Comparison of ENCODE assay signal across 11 cellular contexts in the genomic region with DNA sequence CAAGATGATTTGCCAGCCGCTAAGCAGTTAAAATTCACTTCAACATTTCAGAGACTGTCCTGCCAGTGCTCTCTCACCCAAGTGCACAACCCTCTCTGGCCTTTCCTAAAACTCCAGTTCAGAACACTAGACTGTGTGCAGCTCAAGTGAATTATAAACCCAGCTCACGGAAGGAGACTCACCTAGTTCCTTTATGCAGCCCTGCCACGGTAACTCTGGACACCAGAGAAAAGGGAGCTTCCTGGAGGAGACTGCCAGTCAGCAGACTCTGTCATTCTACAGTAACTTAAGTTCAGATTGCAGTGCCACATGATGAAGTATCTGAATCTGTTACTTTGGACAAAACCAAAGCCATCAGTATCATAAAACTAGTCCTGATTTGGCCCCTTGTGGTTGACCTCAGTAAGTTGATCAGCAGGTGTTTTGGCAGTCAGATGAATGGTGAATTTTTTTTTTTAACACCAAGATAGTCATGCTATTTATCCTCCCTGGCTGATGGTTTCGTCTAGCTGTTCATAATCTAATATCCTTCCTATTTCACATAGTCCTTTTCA. TPM values are rescaled to one million over a fixed set of nuclear protein-coding genes. Genes with fewer than 3 reads are reported as not detected.
DNase-seq lines count a peak whose midpoint lies in the region; ATAC-seq and TF ChIP-seq lines count a peak whose summit lies in the region.
"Had no signal": no experiment of that assay in that cellular context is flagged by ENCODE, and none has a peak within 500 bp of the region (broad histone marks: within the 10 kb centered on the region; RNA-seq: fewer than 3 reads in every experiment).

No MANE protein-coding gene starts in this region.

- H3K4me1 ChIP-seq in right atrium auricular region (peaks cover 0 to 30% of the 10 kb centered on the region in 2 donors), ovary (ENCODE audit: insufficient read depth) (peaks cover 3% of the 10 kb centered on the region)

- H3K9me3 ChIP-seq in right atrium auricular region = no peaks in the 10 kb centered on the region
- no peaks in the 10 kb centered on the region for H3K9me3 ChIP-seq in ovary

- DNase-seq in T-cell (no peak), right atrium auricular region (ENCODE audit: low spot score) (no peak), HK-2 (ENCODE audit: unreplicated experiment) (no peak), ovary (no peak), NK-92 (lab: John Stamatoyannopoulos, UW; ENCODE audit: unreplicated experiment) (no peak)
- DNase-seq in natural killer cell treated with Interleukin-12 subunit alpha and Interleukin-12 subunit beta and Interleukin-15 and Interleukin-18, amount 100 ng/mL, for 72 hours (ENCODE audit: low spot score) = no peak
- DNase-seq: activated CD8-positive, alpha-beta memory T cell treated with anti-CD3 and anti-CD28 coated beads, Interleukin-2, amount 50 U/mL, for 4 hours; MV-4-11 had no signal

- no peaks in the 10 kb centered on the region for H3K27me3 ChIP-seq in right atrium auricular region
- no peaks in the 10 kb centered on the region for H3K27me3 ChIP-seq in ovary

- H3K27ac ChIP-seq in right atrium auricular region (no peak overlapping the region), ovary (no peak overlapping the region)

- CTCF ChIA-PET in T-cell (lab: Charles Lee) = interaction anchor here (0.7 to 2.2 kb wide), 3 partner anchors 15 to 35 kb away, joined by 3 to 11 read pairs (median 3); no protein-coding TSS in a partner anchor

- peaks cover 17% of the 10 kb centered on the region for H3K36me3 ChIP-seq in right atrium auricular region
- H3K36me3 ChIP-seq in ovary = no peaks in the 10 kb centered on the region

- H3K27ac Mint-ChIP-seq in T-cell = peak overlapping the region; percentile 90 to 94
- peak overlapping the region; percentile 86 to 90 for H3K27ac Mint-ChIP-seq in natural killer cell treated with Interleukin-12 subunit alpha and Interleukin-12 subunit beta and Interleukin-15 and Interleukin-18, amount 100 ng/mL, for 72 hours

- no peak for TF ChIP-seq EP300 in ovary (IDR thresholded peaks at IDR 0.05)

- H3K4me3 ChIP-seq in right atrium auricular region = no peak overlapping the region
- H3K4me3 ChIP-seq in ovary = no peak overlapping the region

- POLR2A ChIA-PET in T-cell (lab: Charles Lee) = no interaction called here

- peaks cover 29% of the 10 kb centered on the region for H3K36me3 Mint-ChIP-seq in T-cell
- peaks cover 32% of the 10 kb centered on the region for H3K36me3 Mint-ChIP-seq in natural killer cell treated with Interleukin-12 subunit alpha and Interleukin-12 subunit beta and Interleukin-15 and Interleukin-18, amount 100 ng/mL, for 72 hours

- TF ChIP-seq POLR2A in ovary (IDR thresholded peaks at IDR 0.05) = no peak

- ATAC-seq in GM18870 (IDR thresholded peaks at IDR 0.05; ENCODE audit: unreplicated experiment) (peak; percentile 36), HG02763 (IDR thresholded peaks at IDR 0.05; ENCODE audit: unreplicated experiment) (peak; percentile 16), T-cell (replicated peaks in 1 of 4) (no peak)
- ATAC-seq in natural killer cell treated with Interleukin-12 subunit alpha and Interleukin-12 subunit beta and Interleukin-15 and Interleukin-18, amount 100 ng/mL, for 72 hours = no peak

- H3K4me3 Mint-ChIP-seq in T-cell = peak overlapping the region; percentile 51 to 92 (median 91)
- H3K4me3 Mint-ChIP-seq in natural killer cell treated with Interleukin-12 subunit alpha and Interleukin-12 subunit beta and Interleukin-15 and Interleukin-18, amount 100 ng/mL, for 72 hours = peak overlapping the region; percentile 95

- WGBS in ovary, 3 donors = 74 to 79% (median 78%) methylated on average over 4 of the region's 4 CpGs

- intact Hi-C loops in ovary (cut with DNase I) = no loop called here

- TF ChIP-seq CTCF in right atrium auricular region (IDR thresholded peaks at IDR 0.05) = no peak
- no peak for TF ChIP-seq CTCF in ovary (IDR thresholded peaks at IDR 0.05)

- peaks cover 71 to 84% (median 73%) of the 10 kb centered on the region in 3 donors for H3K4me1 Mint-ChIP-seq in T-cell
- H3K4me1 Mint-ChIP-seq in natural killer cell treated with Interleukin-12 subunit alpha and Interleukin-12 subunit beta and Interleukin-15 and Interleukin-18, amount 100 ng/mL, for 72 hours (ENCODE audit: low read depth in 2 of 2) = peaks cover 58 to 70% of the 10 kb centered on the region in 2 donors

- no peaks in the 10 kb centered on the region for H3K27me3 Mint-ChIP-seq in T-cell
- no peaks in the 10 kb centered on the region for H3K27me3 Mint-ChIP-seq in natural killer cell treated with Interleukin-12 subunit alpha and Interleukin-12 subunit beta and Interleukin-15 and Interleukin-18, amount 100 ng/mL, for 72 hours

- no peaks in the 10 kb centered on the region for H3K9me3 Mint-ChIP-seq in T-cell
- H3K9me3 Mint-ChIP-seq in natural killer cell treated with Interleukin-12 subunit alpha and Interleukin-12 subunit beta and Interleukin-15 and Interleukin-18, amount 100 ng/mL, for 72 hours = no peaks in the 10 kb centered on the region

RNA-seq across cellular contexts. Expression of a gene that starts 2.7 kb away (rescaled TPM):
- total RNA-seq in T-cell (10 to 100 TPM; 66.9 to 90.2 (median 83.0) TPM), right atrium auricular region (10 to 100 TPM; 16.2 to 31.3 TPM), ovary (10 to 100 TPM; 21.8 to 65.9 (median 42.9) TPM)
- 10 to 100 TPM; 72.7 to 91.3 TPM for total RNA-seq in natural killer cell treated with Interleukin-12 subunit alpha and Interleukin-12 subunit beta and Interleukin-15 and Interleukin-18, amount 100 ng/mL, for 72 hours
- 10 to 100 TPM; 23.6 to 31.1 TPM for polyA plus RNA-seq in ovary

RNA-seq across cellular contexts. Expression of a gene that starts 2.8 kb away (rescaled TPM):
- 10 to 100 TPM in 2 of 5 donors, 1 to 10 TPM in 3; 6.9 to 11.1 (median 9.7) TPM for total RNA-seq in T-cell
- 10 to 100 TPM; 13.6 to 16.2 TPM for total RNA-seq in natural killer cell treated with Interleukin-12 subunit alpha and Interleukin-12 subunit beta and Interleukin-15 and Interleukin-18, amount 100 ng/mL, for 72 hours
- total RNA-seq in right atrium auricular region = 1 to 10 TPM; 4.6 TPM
- total RNA-seq in ovary = 10 to 100 TPM in 1 of 7 donors, 1 to 10 TPM in 6; 4.9 to 10.8 (median 7.2) TPM
- polyA plus RNA-seq in ovary = 10 to 100 TPM in 1 of 2 donors, 1 to 10 TPM in 1; 9.3 to 11.6 TPM

RNA-seq across cellular contexts. Expression of a gene that starts 20.7 kb away (rescaled TPM):
- total RNA-seq in T-cell (not detected), right atrium auricular region (not detected), ovary (10 to 100 TPM in 1 of 7 donors, 1 to 10 TPM in 3, under 1 TPM in 3; 0.66 to 41.2 (median 1.2) TPM)
- not detected for total RNA-seq in natural killer cell treated with Interleukin-12 subunit alpha and Interleukin-12 subunit beta and Interleukin-15 and Interleukin-18, amount 100 ng/mL, for 72 hours
- 1 to 10 TPM in 1 of 2 donors, under 1 TPM in 1; 0.67 to 1.0 TPM for polyA plus RNA-seq in ovary
- total RNA-seq: osteocyte had no signal

Comparison
In these comparisons a context has a peak if more than half of its experiments do, and no peak if none do; other contexts are left out.
1. ATAC-seq: peak in GM18870 (single experiment) and HG02763 (single experiment); none in T-cell (0 of 4) and natural killer cell treated with Interleukin-12 subunit alpha and Interleukin-12 subunit beta and Interleukin-15 and Interleukin-18, amount 100 ng/mL, for 72 hours (0 of 2).